In genomic region chr16:67173808-67174705, GRCh38 we compare ENCODE assay signal across 1 cellular context.
TF ChIP-seq lines count a peak whose summit lies in the region.

No MANE protein-coding gene starts in this region.

TF ChIP-seq in HepG2, 621 proteins besides CTCF, POLR2A, EP300 and RAD21 (continued from another document and continues in another):
- TF ChIP-seq, protein P1, sequence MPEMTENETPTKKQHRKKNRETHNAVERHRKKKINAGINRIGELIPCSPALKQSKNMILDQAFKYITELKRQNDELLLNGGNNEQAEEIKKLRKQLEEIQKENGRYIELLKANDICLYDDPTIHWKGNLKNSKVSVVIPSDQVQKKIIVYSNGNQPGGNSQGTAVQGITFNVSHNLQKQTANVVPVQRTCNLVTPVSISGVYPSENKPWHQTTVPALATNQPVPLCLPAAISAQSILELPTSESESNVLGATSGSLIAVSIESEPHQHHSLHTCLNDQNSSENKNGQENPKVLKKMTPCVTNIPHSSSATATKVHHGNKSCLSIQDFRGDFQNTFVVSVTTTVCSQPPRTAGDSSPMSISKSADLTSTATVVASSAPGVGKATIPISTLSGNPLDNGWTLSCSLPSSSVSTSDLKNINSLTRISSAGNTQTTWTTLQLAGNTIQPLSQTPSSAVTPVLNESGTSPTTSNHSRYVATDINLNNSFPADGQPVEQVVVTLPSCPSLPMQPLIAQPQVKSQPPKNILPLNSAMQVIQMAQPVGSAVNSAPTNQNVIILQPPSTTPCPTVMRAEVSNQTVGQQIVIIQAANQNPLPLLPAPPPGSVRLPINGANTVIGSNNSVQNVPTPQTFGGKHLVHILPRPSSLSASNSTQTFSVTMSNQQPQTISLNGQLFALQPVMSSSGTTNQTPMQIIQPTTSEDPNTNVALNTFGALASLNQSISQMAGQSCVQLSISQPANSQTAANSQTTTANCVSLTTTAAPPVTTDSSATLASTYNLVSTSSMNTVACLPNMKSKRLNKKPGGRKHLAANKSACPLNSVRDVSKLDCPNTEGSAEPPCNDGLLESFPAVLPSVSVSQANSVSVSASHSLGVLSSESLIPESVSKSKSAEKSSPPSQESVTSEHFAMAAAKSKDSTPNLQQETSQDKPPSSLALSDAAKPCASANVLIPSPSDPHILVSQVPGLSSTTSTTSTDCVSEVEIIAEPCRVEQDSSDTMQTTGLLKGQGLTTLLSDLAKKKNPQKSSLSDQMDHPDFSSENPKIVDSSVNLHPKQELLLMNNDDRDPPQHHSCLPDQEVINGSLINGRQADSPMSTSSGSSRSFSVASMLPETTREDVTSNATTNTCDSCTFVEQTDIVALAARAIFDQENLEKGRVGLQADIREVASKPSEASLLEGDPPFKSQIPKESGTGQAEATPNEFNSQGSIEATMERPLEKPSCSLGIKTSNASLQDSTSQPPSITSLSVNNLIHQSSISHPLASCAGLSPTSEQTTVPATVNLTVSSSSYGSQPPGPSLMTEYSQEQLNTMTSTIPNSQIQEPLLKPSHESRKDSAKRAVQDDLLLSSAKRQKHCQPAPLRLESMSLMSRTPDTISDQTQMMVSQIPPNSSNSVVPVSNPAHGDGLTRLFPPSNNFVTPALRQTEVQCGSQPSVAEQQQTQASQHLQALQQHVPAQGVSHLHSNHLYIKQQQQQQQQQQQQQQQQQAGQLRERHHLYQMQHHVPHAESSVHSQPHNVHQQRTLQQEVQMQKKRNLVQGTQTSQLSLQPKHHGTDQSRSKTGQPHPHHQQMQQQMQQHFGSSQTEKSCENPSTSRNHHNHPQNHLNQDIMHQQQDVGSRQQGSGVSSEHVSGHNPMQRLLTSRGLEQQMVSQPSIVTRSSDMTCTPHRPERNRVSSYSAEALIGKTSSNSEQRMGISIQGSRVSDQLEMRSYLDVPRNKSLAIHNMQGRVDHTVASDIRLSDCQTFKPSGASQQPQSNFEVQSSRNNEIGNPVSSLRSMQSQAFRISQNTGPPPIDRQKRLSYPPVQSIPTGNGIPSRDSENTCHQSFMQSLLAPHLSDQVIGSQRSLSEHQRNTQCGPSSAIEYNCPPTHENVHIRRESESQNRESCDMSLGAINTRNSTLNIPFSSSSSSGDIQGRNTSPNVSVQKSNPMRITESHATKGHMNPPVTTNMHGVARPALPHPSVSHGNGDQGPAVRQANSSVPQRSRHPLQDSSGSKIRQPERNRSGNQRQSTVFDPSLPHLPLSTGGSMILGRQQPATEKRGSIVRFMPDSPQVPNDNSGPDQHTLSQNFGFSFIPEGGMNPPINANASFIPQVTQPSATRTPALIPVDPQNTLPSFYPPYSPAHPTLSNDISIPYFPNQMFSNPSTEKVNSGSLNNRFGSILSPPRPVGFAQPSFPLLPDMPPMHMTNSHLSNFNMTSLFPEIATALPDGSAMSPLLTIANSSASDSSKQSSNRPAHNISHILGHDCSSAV (CRISPR knock-in tag; IDR thresholded peaks at IDR 0.05; ENCODE audit: borderline replicate concordance) = no peak
- peak; percentile 97 for TF ChIP-seq ZC3H13 (CRISPR knock-in tag; IDR thresholded peaks at IDR 0.05)
- no peak for TF ChIP-seq ZNF10 (CRISPR knock-in tag; IDR thresholded peaks at IDR 0.05; ENCODE audit: borderline replicate concordance, low read depth)
- no peak for TF ChIP-seq RAD51 (IDR thresholded peaks at IDR 0.05; ENCODE audit: borderline replicate concordance)
- no peak for TF ChIP-seq ZNF672 (CRISPR knock-in tag; IDR thresholded peaks at IDR 0.05)
- TF ChIP-seq KLF9 (CRISPR knock-in tag; IDR thresholded peaks at IDR 0.05; ENCODE audit: low read depth) = no peak
- TF ChIP-seq ZNF589 (CRISPR knock-in tag; conservative IDR thresholded peaks at IDR 0.05) = peak; percentile 96
- peak; percentile 32 for TF ChIP-seq TBL1XR1 (IDR thresholded peaks at IDR 0.05; ENCODE audit: borderline replicate concordance, low read length, partially characterized antibody)
- peak; percentile 81; the same call in 1 of the 2 replicates for TF ChIP-seq ZNF766 (CRISPR knock-in tag; IDR thresholded peaks at IDR 0.05; ENCODE audit: borderline replicate concordance)
- no peak; the same call in 1 of the 2 replicates for TF ChIP-seq ZNF503 (CRISPR knock-in tag; IDR thresholded peaks at IDR 0.05)
- TF ChIP-seq ZNF564 (CRISPR knock-in tag; IDR thresholded peaks at IDR 0.05) = peak; percentile 65; the same call in 1 of the 2 replicates
- TF ChIP-seq ZNF17 (CRISPR knock-in tag; IDR thresholded peaks at IDR 0.05) = no peak
- TF ChIP-seq KDM6A (CRISPR knock-in tag; IDR thresholded peaks at IDR 0.05; ENCODE audit: low read depth) = no peak
- TF ChIP-seq ZNF800 (CRISPR knock-in tag; IDR thresholded peaks at IDR 0.05) = peak; percentile 99
- no peak for TF ChIP-seq SRSF9 (IDR thresholded peaks at IDR 0.05; ENCODE audit: borderline replicate concordance, insufficient read depth, low read depth, low read length, poor library complexity, severe bottlenecking)
- peak; percentile 83; the same call in 1 of the 2 replicates for TF ChIP-seq NFKB2 (CRISPR knock-in tag; IDR thresholded peaks at IDR 0.05; ENCODE audit: borderline replicate concordance)
- TF ChIP-seq, protein P2, sequence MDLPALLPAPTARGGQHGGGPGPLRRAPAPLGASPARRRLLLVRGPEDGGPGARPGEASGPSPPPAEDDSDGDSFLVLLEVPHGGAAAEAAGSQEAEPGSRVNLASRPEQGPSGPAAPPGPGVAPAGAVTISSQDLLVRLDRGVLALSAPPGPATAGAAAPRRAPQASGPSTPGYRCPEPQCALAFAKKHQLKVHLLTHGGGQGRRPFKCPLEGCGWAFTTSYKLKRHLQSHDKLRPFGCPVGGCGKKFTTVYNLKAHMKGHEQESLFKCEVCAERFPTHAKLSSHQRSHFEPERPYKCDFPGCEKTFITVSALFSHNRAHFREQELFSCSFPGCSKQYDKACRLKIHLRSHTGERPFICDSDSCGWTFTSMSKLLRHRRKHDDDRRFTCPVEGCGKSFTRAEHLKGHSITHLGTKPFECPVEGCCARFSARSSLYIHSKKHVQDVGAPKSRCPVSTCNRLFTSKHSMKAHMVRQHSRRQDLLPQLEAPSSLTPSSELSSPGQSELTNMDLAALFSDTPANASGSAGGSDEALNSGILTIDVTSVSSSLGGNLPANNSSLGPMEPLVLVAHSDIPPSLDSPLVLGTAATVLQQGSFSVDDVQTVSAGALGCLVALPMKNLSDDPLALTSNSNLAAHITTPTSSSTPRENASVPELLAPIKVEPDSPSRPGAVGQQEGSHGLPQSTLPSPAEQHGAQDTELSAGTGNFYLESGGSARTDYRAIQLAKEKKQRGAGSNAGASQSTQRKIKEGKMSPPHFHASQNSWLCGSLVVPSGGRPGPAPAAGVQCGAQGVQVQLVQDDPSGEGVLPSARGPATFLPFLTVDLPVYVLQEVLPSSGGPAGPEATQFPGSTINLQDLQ (CRISPR knock-in tag; IDR thresholded peaks at IDR 0.05) = peak; percentile 78; the same call in 1 of the 2 replicates
- TF ChIP-seq, protein P3, sequence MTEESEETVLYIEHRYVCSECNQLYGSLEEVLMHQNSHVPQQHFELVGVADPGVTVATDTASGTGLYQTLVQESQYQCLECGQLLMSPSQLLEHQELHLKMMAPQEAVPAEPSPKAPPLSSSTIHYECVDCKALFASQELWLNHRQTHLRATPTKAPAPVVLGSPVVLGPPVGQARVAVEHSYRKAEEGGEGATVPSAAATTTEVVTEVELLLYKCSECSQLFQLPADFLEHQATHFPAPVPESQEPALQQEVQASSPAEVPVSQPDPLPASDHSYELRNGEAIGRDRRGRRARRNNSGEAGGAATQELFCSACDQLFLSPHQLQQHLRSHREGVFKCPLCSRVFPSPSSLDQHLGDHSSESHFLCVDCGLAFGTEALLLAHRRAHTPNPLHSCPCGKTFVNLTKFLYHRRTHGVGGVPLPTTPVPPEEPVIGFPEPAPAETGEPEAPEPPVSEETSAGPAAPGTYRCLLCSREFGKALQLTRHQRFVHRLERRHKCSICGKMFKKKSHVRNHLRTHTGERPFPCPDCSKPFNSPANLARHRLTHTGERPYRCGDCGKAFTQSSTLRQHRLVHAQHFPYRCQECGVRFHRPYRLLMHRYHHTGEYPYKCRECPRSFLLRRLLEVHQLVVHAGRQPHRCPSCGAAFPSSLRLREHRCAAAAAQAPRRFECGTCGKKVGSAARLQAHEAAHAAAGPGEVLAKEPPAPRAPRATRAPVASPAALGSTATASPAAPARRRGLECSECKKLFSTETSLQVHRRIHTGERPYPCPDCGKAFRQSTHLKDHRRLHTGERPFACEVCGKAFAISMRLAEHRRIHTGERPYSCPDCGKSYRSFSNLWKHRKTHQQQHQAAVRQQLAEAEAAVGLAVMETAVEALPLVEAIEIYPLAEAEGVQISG (CRISPR knock-in tag; IDR thresholded peaks at IDR 0.05) = peak; percentile 87; the same call in 1 of the 2 replicates
- TF ChIP-seq, protein P4, sequence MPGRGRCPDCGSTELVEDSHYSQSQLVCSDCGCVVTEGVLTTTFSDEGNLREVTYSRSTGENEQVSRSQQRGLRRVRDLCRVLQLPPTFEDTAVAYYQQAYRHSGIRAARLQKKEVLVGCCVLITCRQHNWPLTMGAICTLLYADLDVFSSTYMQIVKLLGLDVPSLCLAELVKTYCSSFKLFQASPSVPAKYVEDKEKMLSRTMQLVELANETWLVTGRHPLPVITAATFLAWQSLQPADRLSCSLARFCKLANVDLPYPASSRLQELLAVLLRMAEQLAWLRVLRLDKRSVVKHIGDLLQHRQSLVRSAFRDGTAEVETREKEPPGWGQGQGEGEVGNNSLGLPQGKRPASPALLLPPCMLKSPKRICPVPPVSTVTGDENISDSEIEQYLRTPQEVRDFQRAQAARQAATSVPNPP (CRISPR knock-in tag; IDR thresholded peaks at IDR 0.05) = peak; percentile 74; the same call in 1 of the 2 replicates
- peak; percentile 81 for TF ChIP-seq THRA (CRISPR knock-in tag; IDR thresholded peaks at IDR 0.05; ENCODE audit: borderline replicate concordance)
- TF ChIP-seq, protein P5, sequence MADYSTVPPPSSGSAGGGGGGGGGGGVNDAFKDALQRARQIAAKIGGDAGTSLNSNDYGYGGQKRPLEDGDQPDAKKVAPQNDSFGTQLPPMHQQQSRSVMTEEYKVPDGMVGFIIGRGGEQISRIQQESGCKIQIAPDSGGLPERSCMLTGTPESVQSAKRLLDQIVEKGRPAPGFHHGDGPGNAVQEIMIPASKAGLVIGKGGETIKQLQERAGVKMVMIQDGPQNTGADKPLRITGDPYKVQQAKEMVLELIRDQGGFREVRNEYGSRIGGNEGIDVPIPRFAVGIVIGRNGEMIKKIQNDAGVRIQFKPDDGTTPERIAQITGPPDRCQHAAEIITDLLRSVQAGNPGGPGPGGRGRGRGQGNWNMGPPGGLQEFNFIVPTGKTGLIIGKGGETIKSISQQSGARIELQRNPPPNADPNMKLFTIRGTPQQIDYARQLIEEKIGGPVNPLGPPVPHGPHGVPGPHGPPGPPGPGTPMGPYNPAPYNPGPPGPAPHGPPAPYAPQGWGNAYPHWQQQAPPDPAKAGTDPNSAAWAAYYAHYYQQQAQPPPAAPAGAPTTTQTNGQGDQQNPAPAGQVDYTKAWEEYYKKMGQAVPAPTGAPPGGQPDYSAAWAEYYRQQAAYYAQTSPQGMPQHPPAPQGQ (CRISPR knock-in tag; IDR thresholded peaks at IDR 0.05; ENCODE audit: borderline replicate concordance) = peak; percentile 92; the same call in 1 of the 2 replicates
- peak; percentile 55; the same call in 1 of the 2 replicates for TF ChIP-seq TFE3 (CRISPR knock-in tag; IDR thresholded peaks at IDR 0.05)
- no peak for TF ChIP-seq SP140L (CRISPR knock-in tag; IDR thresholded peaks at IDR 0.05; ENCODE audit: borderline replicate concordance)
- TF ChIP-seq JARID2 (CRISPR knock-in tag; IDR thresholded peaks at IDR 0.05; ENCODE audit: insufficient replicate concordance) = no peak
